Comparison of ENCODE assay signal across 21 cellular contexts in genomic region chr9:132732326-132732725, GRCh38.
"Had no signal": no experiment of that assay in that cellular context is flagged by ENCODE, and none has a peak within 500 bp of the region (broad histone marks: within the 10 kb centered on the region; RNA-seq: fewer than 3 reads in every experiment).

No MANE protein-coding gene starts in this region.

- H3K27me3 ChIP-seq: hepatocyte, testis had no signal

- H3K79me2 ChIP-seq: hepatocyte had no signal

- H3K4me1 ChIP-seq: gastroesophageal sphincter, prostate gland, sigmoid colon had no signal

- H3K4me3 Mint-ChIP-seq: activated naive CD8-positive, alpha-beta T cell treated with anti-CD3 and anti-CD28 coated beads for 36 hours; natural killer cell treated with Interleukin-12 subunit alpha and Interleukin-12 subunit beta and Interleukin-15 and Interleukin-18, amount 100 ng/mL, for 72 hours; T-helper 2 cell treated with Interferon-gamma antibody and Interleukin-4, amounts not matched to agents 5 μg/mL and 100 μg/mL, for 36 hours had no signal

- H2AFZ ChIP-seq: hepatocyte had no signal

- H3K9me3 Mint-ChIP-seq: activated naive CD8-positive, alpha-beta T cell treated with anti-CD3 and anti-CD28 coated beads for 36 hours; natural killer cell treated with Interleukin-12 subunit alpha and Interleukin-12 subunit beta and Interleukin-15 and Interleukin-18, amount 100 ng/mL, for 72 hours; T-helper 2 cell treated with Interferon-gamma antibody and Interleukin-4, amounts not matched to agents 5 μg/mL and 100 μg/mL, for 36 hours had no signal

- ATAC-seq: gastroesophageal sphincter; mucosa of descending colon; natural killer cell treated with Interleukin-12 subunit alpha and Interleukin-12 subunit beta and Interleukin-15 and Interleukin-18, amount 100 ng/mL, for 72 hours; stimulated activated naive CD8-positive, alpha-beta T cell treated with anti-CD3 and anti-CD28 coated beads, Interleukin-15, Interleukin-2, amounts not matched to agents 100 U/mL and 50 U/mL, for 24 hours had no signal

- H3K4me3 ChIP-seq: gastroesophageal sphincter, hepatocyte, lung, mucosa of descending colon, prostate gland, sigmoid colon, testis had no signal

- DNase-seq: activated CD4-positive, alpha-beta T cell treated with anti-CD3 and anti-CD28 coated beads, Interleukin-2, amount 50 U/mL, for 4 hours; activated CD4-positive, CD25-positive, alpha-beta regulatory T cell treated with anti-CD3 and anti-CD28 coated beads, Interleukin-2, amount 50 U/mL, for 72 hours; activated gamma-delta T cell; activated naive CD8-positive, alpha-beta T cell treated with anti-CD3 and anti-CD28 coated beads for 36 hours; activated T-cell treated with anti-CD3 and anti-CD28 coated beads, Interleukin-2, amount 50 U/mL, for 48 hours; central memory CD4-positive, alpha-beta T cell; cortex of kidney; effector CD8-positive, alpha-beta T cell; mucosa of descending colon; sigmoid colon; stimulated activated CD4-positive, alpha-beta T cell treated with anti-CD3 and anti-CD28 coated beads, Interleukin-2, amount 100 ng/mL, for 48 hours; stimulated activated CD8-positive, alpha-beta memory T cell treated with anti-CD3 and anti-CD28 coated beads, Interleukin-4, amount 100 ng/mL, for 48 hours; stimulated activated naive CD8-positive, alpha-beta T cell treated with anti-CD3 and anti-CD28 coated beads, Interleukin-15, Interleukin-2, amounts not matched to agents 100 U/mL and 50 U/mL, for 24 hours; SW 1271; testis had no signal

- H3K27ac ChIP-seq: gastroesophageal sphincter, hepatocyte, prostate gland, sigmoid colon, testis had no signal

- H3K4me1 Mint-ChIP-seq: activated naive CD8-positive, alpha-beta T cell treated with anti-CD3 and anti-CD28 coated beads for 36 hours had no signal

- H3K36me3 ChIP-seq: gastroesophageal sphincter, prostate gland, sigmoid colon had no signal

- H3K27ac Mint-ChIP-seq: activated naive CD8-positive, alpha-beta T cell treated with anti-CD3 and anti-CD28 coated beads for 36 hours; natural killer cell treated with Interleukin-12 subunit alpha and Interleukin-12 subunit beta and Interleukin-15 and Interleukin-18, amount 100 ng/mL, for 72 hours; T-helper 2 cell treated with Interferon-gamma antibody and Interleukin-4, amounts not matched to agents 5 μg/mL and 100 μg/mL, for 36 hours had no signal

- H3K9me3 ChIP-seq: gastroesophageal sphincter, mucosa of descending colon, prostate gland, sigmoid colon, testis had no signal

- H3K36me3 Mint-ChIP-seq: activated naive CD8-positive, alpha-beta T cell treated with anti-CD3 and anti-CD28 coated beads for 36 hours; natural killer cell treated with Interleukin-12 subunit alpha and Interleukin-12 subunit beta and Interleukin-15 and Interleukin-18, amount 100 ng/mL, for 72 hours had no signal
